2 cellular contexts compared by ENCODE assay signal in genomic region chr6:121848523-121849255, GRCh38.
TF ChIP-seq lines count a peak whose summit lies in the region.

No MANE protein-coding gene starts in this region.

TF ChIP-seq in A549, 52 proteins besides CTCF, POLR2A, EP300 and RAD21 (continued from another document):
- TF ChIP-seq ELK1 (IDR thresholded peaks at IDR 0.05; ENCODE audit: low read depth, low read length) = no peak
- TF ChIP-seq BHLHE40 (IDR thresholded peaks at IDR 0.05; ENCODE audit: low read depth, low read length) = no peak
- no peak for TF ChIP-seq ATOH8 (CRISPR knock-in tag; IDR thresholded peaks at IDR 0.05; ENCODE audit: low read depth)
- no peak for TF ChIP-seq SREBF2 (IDR thresholded peaks at IDR 0.05)
- no peak for TF ChIP-seq USF2 (IDR thresholded peaks at IDR 0.05)
- no peak for TF ChIP-seq MYC (IDR thresholded peaks at IDR 0.05; ENCODE audit: borderline replicate concordance, low read length)
- TF ChIP-seq FOSL2 (IDR thresholded peaks at IDR 0.05) = no peak
- TF ChIP-seq FOSL2 (CRISPR knock-in tag; IDR thresholded peaks at IDR 0.05) = no peak
- TF ChIP-seq BCL3 (IDR thresholded peaks at IDR 0.05) = no peak
- no peak for TF ChIP-seq TP53 (CRISPR knock-in tag; IDR thresholded peaks at IDR 0.05)
- no peak for TF ChIP-seq KDM5A (IDR thresholded peaks at IDR 0.05)
- no peak for TF ChIP-seq ZSCAN20 (CRISPR knock-in tag; IDR thresholded peaks at IDR 0.05)
- TF ChIP-seq REST (IDR thresholded peaks at IDR 0.05) = no peak
TF ChIP-seq in A549: peak in this region for 0.

TF ChIP-seq in IMR-90, 13 proteins besides CTCF, POLR2A, EP300 and RAD21 (continued from another document):
- no peak for TF ChIP-seq MAZ (IDR thresholded peaks at IDR 0.05; ENCODE audit: borderline replicate concordance, low read depth, low read length)
TF ChIP-seq in IMR-90: peak in this region for 0.
